9 cellular contexts compared by ENCODE assay signal in genomic region chr4:101791189-101791572, GRCh38. TPM values are rescaled to one million over a fixed set of nuclear protein-coding genes. Genes with fewer than 3 reads are reported as not detected.
DNase-seq lines count a peak whose midpoint lies in the region; ATAC-seq and TF ChIP-seq lines count a peak whose summit lies in the region.
"Had no signal": no experiment of that assay in that cellular context is flagged by ENCODE, and none has a peak within 500 bp of the region (broad histone marks: within the 10 kb centered on the region; RNA-seq: fewer than 3 reads in every experiment).

No MANE protein-coding gene starts in this region.

- DNase-seq in DMS153 treated with DMSO at 0.1 percent for 48 hours (lab: John Stamatoyannopoulos, UW; ENCODE audit: unreplicated experiment) (peak; percentile 53), NCI-H510A treated with DMSO at 0.1 percent for 48 hours (lab: John Stamatoyannopoulos, UW) (peak; percentile 40), progenitor cell of endocrine pancreas (ENCODE audit: low spot score, unreplicated experiment) (no peak), T-helper 9 cell (no peak), hepatic stellate cell (ENCODE audit: low spot score) (no peak)

- ATAC-seq in GM21619 (IDR thresholded peaks at IDR 0.05; ENCODE audit: unreplicated experiment) (peak; percentile 8), esophagus mucosa (peak; percentile 43), HG03469 (IDR thresholded peaks at IDR 0.05; ENCODE audit: unreplicated experiment) (no peak)

- H3K4me3 Mint-ChIP-seq in progenitor cell of endocrine pancreas (ENCODE audit: low read depth): peak overlapping the region; percentile 77

- H3K4me1 Mint-ChIP-seq in progenitor cell of endocrine pancreas (ENCODE audit: low read depth): peaks cover 4% of the 10 kb centered on the region

- no peaks in the 10 kb centered on the region for H3K36me3 Mint-ChIP-seq in progenitor cell of endocrine pancreas (ENCODE audit: insufficient read depth)

- H3K27ac Mint-ChIP-seq in progenitor cell of endocrine pancreas: peak overlapping the region; percentile 41

- TF ChIP-seq CTCF in progenitor cell of endocrine pancreas (IDR thresholded peaks at IDR 0.05; ENCODE audit: unreplicated experiment): no peak

- H3K9me3 Mint-ChIP-seq in progenitor cell of endocrine pancreas (ENCODE audit: low read depth): peaks cover 4% of the 10 kb centered on the region

- H3K27me3 Mint-ChIP-seq in progenitor cell of endocrine pancreas: peaks cover 14% of the 10 kb centered on the region

RNA-seq across cellular contexts. Expression of gene BANK1, which starts 0.7 kb away (rescaled TPM):
- total RNA-seq in esophagus mucosa (1.3 TPM), progenitor cell of endocrine pancreas (0.51 and 0.79 TPM in 2 replicates)
- total RNA-seq: HT1080 had no signal

Comparison
In these comparisons a context has a peak if more than half of its experiments do, and no peak if none do; other contexts are left out.
1. DNase-seq: peak in DMS153 treated with DMSO at 0.1 percent for 48 hours (single experiment) and NCI-H510A treated with DMSO at 0.1 percent for 48 hours (single experiment); none in progenitor cell of endocrine pancreas (single experiment), T-helper 9 cell (single experiment) and hepatic stellate cell (single experiment).